Comparison of ENCODE assay signal across 8 cellular contexts in the genomic region with DNA sequence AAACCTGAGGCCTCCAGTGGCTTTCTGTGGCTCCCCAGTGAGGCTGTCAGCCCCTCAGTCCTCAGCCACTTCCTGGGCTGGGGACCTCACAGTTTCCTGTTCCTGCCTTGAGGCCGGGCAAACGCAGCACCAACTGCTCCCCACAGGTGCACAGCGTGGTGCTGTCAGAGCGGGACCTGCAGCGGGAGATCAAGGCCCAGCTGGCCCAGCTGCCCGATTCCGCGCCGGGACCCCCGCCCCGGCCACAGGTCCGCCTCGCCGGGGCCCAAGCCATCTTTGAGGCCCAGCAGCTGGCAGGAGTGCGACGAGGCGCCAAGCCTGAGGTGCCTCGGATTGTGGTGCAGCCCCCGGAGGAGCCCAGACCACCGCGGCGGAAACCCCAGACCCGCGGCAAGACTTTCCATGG. TPM values are rescaled to one million over a fixed set of nuclear protein-coding genes. Genes with fewer than 3 reads are reported as not detected.
A peak's percentile ranks its signal among the peaks of the same experiment; 100 is the strongest.
DNase-seq lines count a peak whose midpoint lies in the region; ATAC-seq, FAIRE-seq and TF ChIP-seq lines count a peak whose summit lies in the region.

No MANE protein-coding gene starts in this region.

- H3K4me1 Mint-ChIP-seq in activated T-helper 17 cell treated with anti-CD3 and anti-CD28 coated beads, Interleukin-2, amount 50 U/mL, for 72 hours, result peaks cover 44% of the 10 kb centered on the region

- H3K4me3 Mint-ChIP-seq in activated T-helper 17 cell treated with anti-CD3 and anti-CD28 coated beads, Interleukin-2, amount 50 U/mL, for 72 hours, result peak overlapping the region; percentile 98

- H3K36me3 Mint-ChIP-seq in activated T-helper 17 cell treated with anti-CD3 and anti-CD28 coated beads, Interleukin-2, amount 50 U/mL, for 72 hours (ENCODE audit: low read depth), result peaks cover 63% of the 10 kb centered on the region

- FAIRE-seq in GM18507 (lab: Jason Lieb, UNC) (peak; percentile 94), HTR-8/SVneo (lab: Jason Lieb, UNC) (peak; percentile 42)

- no peak overlapping the region for H3K27ac ChIP-seq in brain microvascular endothelial cell
- no peak overlapping the region for H3K27ac ChIP-seq in right cardiac atrium (ENCODE audit: low read length)

- peak; percentile 65 for ATAC-seq in activated T-helper 17 cell treated with anti-CD3 and anti-CD28 coated beads, Interleukin-2, amount 50 U/mL, for 72 hours (replicated peaks)
- ATAC-seq in Right ventricle myocardium superior (ENCODE audit: poor library complexity), result no peak
- ATAC-seq in HG02973 (IDR thresholded peaks at IDR 0.05; ENCODE audit: unreplicated experiment), result no peak
- ATAC-seq in right cardiac atrium, result no peak

- no peaks in the 10 kb centered on the region for H3K27me3 Mint-ChIP-seq in activated T-helper 17 cell treated with anti-CD3 and anti-CD28 coated beads, Interleukin-2, amount 50 U/mL, for 72 hours

- H3K4me3 ChIP-seq in brain microvascular endothelial cell (ENCODE audit: low read depth, low read length) (no peak overlapping the region), right cardiac atrium (ENCODE audit: low read length) (no peak overlapping the region)

- no peaks in the 10 kb centered on the region for H3K9me3 Mint-ChIP-seq in activated T-helper 17 cell treated with anti-CD3 and anti-CD28 coated beads, Interleukin-2, amount 50 U/mL, for 72 hours

- no peaks in the 10 kb centered on the region for H3K9me3 ChIP-seq in right cardiac atrium (ENCODE audit: control insufficient read depth, low read length)

- in situ Hi-C loops in brain microvascular endothelial cell (cut with HindIII; ENCODE audit: low pct_ligation_motif_present, low sequenced_read_pairs), result no loop called here

- peaks cover 10% of the 10 kb centered on the region for H3K27me3 ChIP-seq in brain microvascular endothelial cell (replicated peaks)
- H3K27me3 ChIP-seq in right cardiac atrium (ENCODE audit: control insufficient read depth, insufficient read depth), result no peaks in the 10 kb centered on the region

- DNase-seq in GM18507 (ENCODE audit: extremely low spot score, insufficient read length, low read depth) (peak; percentile 65), HTR-8/SVneo (ENCODE audit: insufficient read length, low spot score) (no peak), brain microvascular endothelial cell (no peak), Right ventricle myocardium superior (no peak), right cardiac atrium (no peak)
- peak; percentile 53 for DNase-seq in stimulated activated CD4-positive, alpha-beta T cell treated with anti-CD3 and anti-CD28 coated beads, Interleukin-4, amount 100 ng/mL, for 1 hour

- WGBS in right cardiac atrium, result 59% methylated on average over 24 of the region's 24 CpGs

- H3K4me1 ChIP-seq in right cardiac atrium (ENCODE audit: control insufficient read depth, insufficient read depth, low read length), result no peaks in the 10 kb centered on the region

- intact Hi-C loops in Right ventricle myocardium superior (cut with DNase I) (no loop called here), right cardiac atrium (cut with DNase I) (loop anchor here in 1 of 4 donors (10.0 kb wide), 1 partner anchor 96 kb away; a partner anchor contains a TSS)

- H3K36me3 ChIP-seq in brain microvascular endothelial cell (replicated peaks), result no peaks in the 10 kb centered on the region

- no peak for TF ChIP-seq CTCF in brain microvascular endothelial cell (IDR thresholded peaks at IDR 0.05; ENCODE audit: low read depth, low read length, missing control alignments)

- peak overlapping the region; percentile 70 for H3K27ac Mint-ChIP-seq in activated T-helper 17 cell treated with anti-CD3 and anti-CD28 coated beads, Interleukin-2, amount 50 U/mL, for 72 hours

RNA-seq across cellular contexts. Expression of a gene that starts 5.4 kb away (rescaled TPM):
- total RNA-seq in activated T-helper 17 cell treated with anti-CD3 and anti-CD28 coated beads, Interleukin-2, amount 50 U/mL, for 72 hours, result 100 to 1,000 TPM; 155 to 197 TPM
- total RNA-seq in Right ventricle myocardium superior, result 1.00 TPM
- total RNA-seq in right cardiac atrium, result 1 to 10 TPM in 3 of 4 donors, under 1 TPM in 1; 0.67 to 2.7 (median 1.8) TPM
- 0.86 TPM for polyA plus RNA-seq in right cardiac atrium

RNA-seq across cellular contexts. Expression of a gene that starts 6.2 kb away (rescaled TPM):
- total RNA-seq in activated T-helper 17 cell treated with anti-CD3 and anti-CD28 coated beads, Interleukin-2, amount 50 U/mL, for 72 hours, result 10 to 100 TPM in 1 of 2 donors, 1 to 10 TPM in 1; 2.0 to 10.6 TPM
- total RNA-seq in Right ventricle myocardium superior (15.0 TPM), right cardiac atrium (10 to 100 TPM in 2 of 4 donors, 1 to 10 TPM in 2; 5.1 to 23.6 (median 9.3) TPM)
- 5.2 TPM for polyA plus RNA-seq in right cardiac atrium

RNA-seq across cellular contexts. Expression of a gene that starts 7.6 kb away (rescaled TPM):
- total RNA-seq in activated T-helper 17 cell treated with anti-CD3 and anti-CD28 coated beads, Interleukin-2, amount 50 U/mL, for 72 hours, result 100 to 1,000 TPM; 220 to 322 TPM
- total RNA-seq in Right ventricle myocardium superior (103 TPM), right cardiac atrium (10 to 100 TPM; 73.1 to 93.4 (median 79.1) TPM)
- 79.4 TPM for polyA plus RNA-seq in right cardiac atrium

RNA-seq across cellular contexts. Expression of a gene that starts 17.5 kb away (rescaled TPM):
- total RNA-seq in activated T-helper 17 cell treated with anti-CD3 and anti-CD28 coated beads, Interleukin-2, amount 50 U/mL, for 72 hours, result 10 to 100 TPM; 32.0 to 37.5 TPM
- total RNA-seq in Right ventricle myocardium superior, result 5.7 TPM
- 10 to 100 TPM in 1 of 4 donors, 1 to 10 TPM in 3; 7.9 to 11.7 (median 9.4) TPM for total RNA-seq in right cardiac atrium
- polyA plus RNA-seq in right cardiac atrium, result 7.3 TPM

RNA-seq across cellular contexts. Expression of a gene that starts 19.0 kb away (rescaled TPM):
- total RNA-seq in activated T-helper 17 cell treated with anti-CD3 and anti-CD28 coated beads, Interleukin-2, amount 50 U/mL, for 72 hours, result 10 to 100 TPM; 62.3 to 63.0 TPM
- total RNA-seq in Right ventricle myocardium superior (24.6 TPM), right cardiac atrium (10 to 100 TPM; 29.0 to 31.3 (median 29.5) TPM)
- 39.6 TPM for polyA plus RNA-seq in right cardiac atrium

Comparison
In these comparisons a context has a peak if more than half of its experiments do, and no peak if none do; other contexts are left out.
1. DNase-seq: peak in GM18507 (single experiment) and stimulated activated CD4-positive, alpha-beta T cell treated with anti-CD3 and anti-CD28 coated beads, Interleukin-4, amount 100 ng/mL, for 1 hour (single experiment); none in HTR-8/SVneo (single experiment), brain microvascular endothelial cell (single experiment), Right ventricle myocardium superior (single experiment) and right cardiac atrium (0 of 3).
2. RNA of a gene that starts 5.4 kb away (total RNA-seq): 155 to 197 TPM in activated T-helper 17 cell treated with anti-CD3 and anti-CD28 coated beads, Interleukin-2, amount 50 U/mL, for 72 hours; 0.67 to 2.7 TPM in right cardiac atrium and 1.00 TPM in Right ventricle myocardium superior (single experiment); every median in the first group is over 10 times any median in the second.